In genomic region chr7:151440799-151441443, GRCh38 we compare ENCODE assay signal across 7 cellular contexts.
DNase-seq lines count a peak whose midpoint lies in the region; ATAC-seq lines count a peak whose summit lies in the region.

No MANE protein-coding gene starts in this region.

- H3K9me3 Mint-ChIP-seq in activated naive CD8-positive, alpha-beta T cell (ENCODE audit: low read depth) = no peaks in the 10 kb centered on the region
- no peaks in the 10 kb centered on the region for H3K9me3 Mint-ChIP-seq in stimulated activated naive CD8-positive, alpha-beta T cell treated with anti-CD3 and anti-CD28 coated beads, Interleukin-15, amount 100 ng/mL, for 72 hours

- no peaks in the 10 kb centered on the region for H3K27me3 Mint-ChIP-seq in activated naive CD8-positive, alpha-beta T cell
- H3K27me3 Mint-ChIP-seq in stimulated activated naive CD8-positive, alpha-beta T cell treated with anti-CD3 and anti-CD28 coated beads, Interleukin-15, amount 100 ng/mL, for 72 hours = no peaks in the 10 kb centered on the region

- H3K27ac ChIP-seq in HUES6 (ENCODE audit: low read depth, low read length) (no peak overlapping the region), iPS-20b (ENCODE audit: low read length) (no peak overlapping the region)

- H3K36me3 ChIP-seq in HUES6 (ENCODE audit: control insufficient read depth, insufficient read depth, low read length) (no peaks in the 10 kb centered on the region), iPS-20b (ENCODE audit: insufficient read depth, low read depth, low read length) (no peaks in the 10 kb centered on the region)

- H3K27me3 ChIP-seq in HUES6 (ENCODE audit: control insufficient read depth, insufficient read depth, low read length) = peaks cover 9% of the 10 kb centered on the region; the same call in 1 of the 2 replicates
- H3K27me3 ChIP-seq in iPS-20b (ENCODE audit: insufficient read depth, low read length) = peaks cover 34% of the 10 kb centered on the region

- no peak for DNase-seq in stimulated activated naive CD8-positive, alpha-beta T cell treated with anti-CD3 and anti-CD28 coated beads, Interleukin-15, amount 100 ng/mL, for 72 hours
- no peak for DNase-seq in CD1c-positive myeloid dendritic cell (ENCODE audit: extremely low spot score)
- no peak for DNase-seq in COLO668 (lab: John Stamatoyannopoulos, UW; ENCODE audit: unreplicated experiment)

- H3K27ac Mint-ChIP-seq in activated naive CD8-positive, alpha-beta T cell = peak overlapping the region; percentile 7
- peak overlapping the region; percentile 72 to 77 for H3K27ac Mint-ChIP-seq in stimulated activated naive CD8-positive, alpha-beta T cell treated with anti-CD3 and anti-CD28 coated beads, Interleukin-15, amount 100 ng/mL, for 72 hours

- peak overlapping the region; percentile 66 for H3K4me3 Mint-ChIP-seq in activated naive CD8-positive, alpha-beta T cell
- peak overlapping the region; percentile 68 to 77 for H3K4me3 Mint-ChIP-seq in stimulated activated naive CD8-positive, alpha-beta T cell treated with anti-CD3 and anti-CD28 coated beads, Interleukin-15, amount 100 ng/mL, for 72 hours

- ATAC-seq in stimulated activated naive CD8-positive, alpha-beta T cell treated with anti-CD3 and anti-CD28 coated beads, Interleukin-15, amount 100 ng/mL, for 72 hours = peak; percentile 18
- ATAC-seq in HG02970 (IDR thresholded peaks at IDR 0.05; ENCODE audit: low FRiP score, unreplicated experiment) = no peak

- H3K9me3 ChIP-seq in HUES6 (ENCODE audit: control insufficient read depth, insufficient read depth, low read depth, low read length) (no peaks in the 10 kb centered on the region), iPS-20b (ENCODE audit: insufficient read depth, low read depth, low read length) (no peaks in the 10 kb centered on the region)

- peaks cover 37% of the 10 kb centered on the region for H3K4me1 ChIP-seq in HUES6 (ENCODE audit: control insufficient read depth, insufficient read depth, low read length)
- H3K4me1 ChIP-seq in iPS-20b (ENCODE audit: insufficient read depth, low read length) = peaks cover 6% of the 10 kb centered on the region; the same call in 1 of the 2 replicates

- peak overlapping the region; percentile 70 for H3K4me3 ChIP-seq in HUES6 (ENCODE audit: low read depth, low read length)
- peak overlapping the region; percentile 76; the same call in 1 of the 2 replicates for H3K4me3 ChIP-seq in iPS-20b (ENCODE audit: low read length)

- H3K9ac ChIP-seq in HUES6 (ENCODE audit: low read length) (peak overlapping the region; percentile 57), iPS-20b (ENCODE audit: low read depth, low read length) (peak overlapping the region; percentile 69; the same call in 1 of the 2 replicates)

- H3K36me3 Mint-ChIP-seq in activated naive CD8-positive, alpha-beta T cell = no peaks in the 10 kb centered on the region

- peaks cover 41% of the 10 kb centered on the region for H3K4me1 Mint-ChIP-seq in activated naive CD8-positive, alpha-beta T cell (ENCODE audit: low read depth)
- peaks cover 44% of the 10 kb centered on the region for H3K4me1 Mint-ChIP-seq in stimulated activated naive CD8-positive, alpha-beta T cell treated with anti-CD3 and anti-CD28 coated beads, Interleukin-15, amount 100 ng/mL, for 72 hours
